ENCODE assay signal across 1 cellular context in the genomic region with DNA sequence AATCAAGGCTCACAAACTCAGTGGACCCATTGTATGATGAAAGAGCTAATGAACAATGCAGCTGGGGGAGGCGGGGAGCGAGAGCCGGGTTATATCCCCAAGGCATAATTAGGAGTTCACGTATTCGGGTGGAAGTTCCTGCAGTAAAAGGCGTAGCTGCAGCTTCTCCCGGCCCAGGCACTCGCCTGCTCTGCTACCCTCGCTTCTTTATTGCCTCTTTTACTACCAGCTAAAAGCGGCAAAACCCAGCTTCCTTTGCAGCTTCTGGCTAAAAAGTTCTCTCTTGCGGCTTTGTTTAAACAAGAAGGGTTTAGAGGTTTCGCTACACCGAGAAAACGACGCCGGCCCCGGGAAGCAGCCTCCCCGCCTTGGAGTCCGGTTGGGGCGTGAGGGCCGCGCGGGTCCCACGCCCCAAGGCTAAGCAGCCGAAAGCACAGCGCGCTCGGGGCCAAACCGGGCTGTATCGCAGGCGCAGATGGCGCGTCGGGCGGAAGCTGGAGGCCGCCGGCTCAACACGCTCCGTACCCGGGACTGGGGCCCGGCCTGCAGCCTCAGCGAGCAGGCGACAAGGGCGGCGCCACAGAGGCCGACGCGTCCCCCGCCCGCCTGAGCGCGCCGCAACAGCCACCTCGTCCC.
TF ChIP-seq lines count a peak whose summit lies in the region.

No MANE protein-coding gene starts in this region.

TF ChIP-seq in HepG2, 621 proteins besides CTCF, POLR2A, EP300 and RAD21 (continued from another document and continues in another):
- TF ChIP-seq NFAT5 (CRISPR knock-in tag; IDR thresholded peaks at IDR 0.05), result peak; percentile 86; the same call in 1 of the 2 replicates
- no peak for TF ChIP-seq HMG20A (CRISPR knock-in tag; IDR thresholded peaks at IDR 0.05; ENCODE audit: borderline replicate concordance)
- TF ChIP-seq ZFAT (CRISPR knock-in tag; conservative IDR thresholded peaks at IDR 0.05), result 0 out of 2 replicates have a peak, but pooled peaks have one; percentile 70
- TF ChIP-seq ZSCAN25 (CRISPR knock-in tag; IDR thresholded peaks at IDR 0.05), result 0 out of 2 replicates have a peak, but pooled peaks have one; percentile 22
- TF ChIP-seq EZH2 (conservative IDR thresholded peaks at IDR 0.05; ENCODE audit: low read depth, low read length), result no peak
- TF ChIP-seq ZNF383 (CRISPR knock-in tag; IDR thresholded peaks at IDR 0.05; ENCODE audit: borderline replicate concordance), result no peak
- TF ChIP-seq, protein P1, sequence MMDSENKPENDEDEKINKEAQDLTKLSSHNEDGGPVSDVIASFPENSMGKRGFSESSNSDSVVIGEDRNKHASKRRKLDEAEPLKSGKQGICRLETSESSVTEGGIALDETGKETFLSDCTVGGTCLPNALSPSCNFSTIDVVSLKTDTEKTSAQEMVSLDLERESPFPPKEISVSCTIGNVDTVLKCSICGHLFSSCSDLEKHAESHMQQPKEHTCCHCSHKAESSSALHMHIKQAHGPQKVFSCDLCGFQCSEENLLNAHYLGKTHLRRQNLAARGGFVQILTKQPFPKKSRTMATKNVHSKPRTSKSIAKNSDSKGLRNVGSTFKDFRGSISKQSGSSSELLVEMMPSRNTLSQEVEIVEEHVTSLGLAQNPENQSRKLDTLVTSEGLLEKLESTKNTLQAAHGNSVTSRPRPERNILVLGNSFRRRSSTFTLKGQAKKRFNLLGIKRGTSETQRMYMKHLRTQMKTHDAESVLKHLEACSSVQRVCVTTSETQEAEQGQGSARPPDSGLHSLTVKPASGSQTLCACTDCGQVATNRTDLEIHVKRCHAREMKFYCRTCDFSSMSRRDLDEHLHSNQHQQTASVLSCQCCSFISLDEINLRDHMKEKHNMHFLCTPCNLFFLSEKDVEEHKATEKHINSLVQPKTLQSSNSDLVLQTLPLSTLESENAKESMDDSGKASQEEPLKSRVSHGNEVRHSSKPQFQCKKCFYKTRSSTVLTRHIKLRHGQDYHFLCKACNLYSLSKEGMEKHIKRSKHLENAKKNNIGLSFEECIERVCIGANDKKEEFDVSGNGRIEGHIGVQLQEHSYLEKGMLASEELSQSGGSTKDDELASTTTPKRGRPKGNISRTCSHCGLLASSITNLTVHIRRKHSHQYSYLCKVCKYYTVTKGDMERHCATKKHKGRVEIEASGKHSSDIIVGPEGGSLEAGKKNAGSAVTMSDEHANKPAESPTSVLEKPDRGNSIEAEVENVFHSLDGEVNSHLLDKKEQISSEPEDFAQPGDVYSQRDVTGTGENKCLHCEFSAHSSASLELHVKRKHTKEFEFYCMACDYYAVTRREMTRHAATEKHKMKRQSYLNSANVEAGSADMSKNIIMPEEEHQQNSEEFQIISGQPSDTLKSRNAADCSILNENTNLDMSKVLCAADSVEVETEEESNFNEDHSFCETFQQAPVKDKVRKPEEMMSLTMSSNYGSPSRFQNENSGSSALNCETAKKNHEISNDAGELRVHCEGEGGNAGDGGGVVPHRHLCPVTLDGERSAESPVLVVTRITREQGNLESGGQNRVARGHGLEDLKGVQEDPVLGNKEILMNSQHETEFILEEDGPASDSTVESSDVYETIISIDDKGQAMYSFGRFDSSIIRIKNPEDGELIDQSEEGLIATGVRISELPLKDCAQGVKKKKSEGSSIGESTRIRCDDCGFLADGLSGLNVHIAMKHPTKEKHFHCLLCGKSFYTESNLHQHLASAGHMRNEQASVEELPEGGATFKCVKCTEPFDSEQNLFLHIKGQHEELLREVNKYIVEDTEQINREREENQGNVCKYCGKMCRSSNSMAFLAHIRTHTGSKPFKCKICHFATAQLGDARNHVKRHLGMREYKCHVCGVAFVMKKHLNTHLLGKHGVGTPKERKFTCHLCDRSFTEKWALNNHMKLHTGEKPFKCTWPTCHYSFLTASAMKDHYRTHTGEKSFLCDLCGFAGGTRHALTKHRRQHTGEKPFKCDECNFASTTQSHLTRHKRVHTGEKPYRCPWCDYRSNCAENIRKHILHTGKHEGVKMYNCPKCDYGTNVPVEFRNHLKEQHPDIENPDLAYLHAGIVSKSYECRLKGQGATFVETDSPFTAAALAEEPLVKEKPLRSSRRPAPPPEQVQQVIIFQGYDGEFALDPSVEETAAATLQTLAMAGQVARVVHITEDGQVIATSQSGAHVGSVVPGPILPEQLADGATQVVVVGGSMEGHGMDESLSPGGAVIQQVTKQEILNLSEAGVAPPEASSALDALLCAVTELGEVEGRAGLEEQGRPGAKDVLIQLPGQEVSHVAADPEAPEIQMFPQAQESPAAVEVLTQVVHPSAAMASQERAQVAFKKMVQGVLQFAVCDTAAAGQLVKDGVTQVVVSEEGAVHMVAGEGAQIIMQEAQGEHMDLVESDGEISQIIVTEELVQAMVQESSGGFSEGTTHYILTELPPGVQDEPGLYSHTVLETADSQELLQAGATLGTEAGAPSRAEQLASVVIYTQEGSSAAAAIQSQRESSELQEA (CRISPR knock-in tag; IDR thresholded peaks at IDR 0.05; ENCODE audit: not compliant biosample characterization), result peak; percentile 90
- TF ChIP-seq FOXK1 (CRISPR knock-in tag; IDR thresholded peaks at IDR 0.05; ENCODE audit: borderline replicate concordance, low read depth), result no peak; the same call in 1 of the 2 replicates
- 0 out of 2 replicates have a peak, but pooled peaks have one; percentile 63 for TF ChIP-seq ZNF543 (CRISPR knock-in tag; IDR thresholded peaks at IDR 0.05)
- TF ChIP-seq RNF219 (CRISPR knock-in tag; IDR thresholded peaks at IDR 0.05), result 0 out of 2 replicates have a peak, but pooled peaks have one; percentile 61
- 0 out of 2 replicates have a peak, but pooled peaks have one; percentile 22 for TF ChIP-seq ZNF512B (CRISPR knock-in tag; IDR thresholded peaks at IDR 0.05; ENCODE audit: borderline replicate concordance)
- TF ChIP-seq ZFP37 (CRISPR knock-in tag; IDR thresholded peaks at IDR 0.05; ENCODE audit: borderline replicate concordance), result 0 out of 2 replicates have a peak, but pooled peaks have one; percentile 30
- TF ChIP-seq MLXIP (CRISPR knock-in tag; IDR thresholded peaks at IDR 0.05; ENCODE audit: borderline replicate concordance), result peak; percentile 74; the same call in 1 of the 2 replicates
- TF ChIP-seq REXO4 (CRISPR knock-in tag; IDR thresholded peaks at IDR 0.05; ENCODE audit: borderline replicate concordance), result no peak
- no peak for TF ChIP-seq ZNF282 (IDR thresholded peaks at IDR 0.05; ENCODE audit: partially characterized antibody)
- TF ChIP-seq ZNF530 (CRISPR knock-in tag; IDR thresholded peaks at IDR 0.05; ENCODE audit: low read depth), result peak; percentile 84; the same call in 1 of the 2 replicates
- TF ChIP-seq ZNF839 (CRISPR knock-in tag; IDR thresholded peaks at IDR 0.05; ENCODE audit: borderline replicate concordance), result no peak
- peak; percentile 84 for TF ChIP-seq MAF1 (CRISPR knock-in tag; IDR thresholded peaks at IDR 0.05; ENCODE audit: borderline replicate concordance)
- peak; percentile 54 for TF ChIP-seq ETV5 (CRISPR knock-in tag; IDR thresholded peaks at IDR 0.05; ENCODE audit: borderline replicate concordance)
- peak; percentile 99 for TF ChIP-seq RBM39 (IDR thresholded peaks at IDR 0.05; ENCODE audit: low read depth, low read length, poor library complexity, severe bottlenecking)
- TF ChIP-seq ZNF674 (CRISPR knock-in tag; IDR thresholded peaks at IDR 0.05; ENCODE audit: low read depth), result no peak; the same call in 1 of the 2 replicates
- TF ChIP-seq ZNF556 (CRISPR knock-in tag; IDR thresholded peaks at IDR 0.05; ENCODE audit: borderline replicate concordance), result peak; percentile 60; the same call in 1 of the 2 replicates
- peak; percentile 74 for TF ChIP-seq ZSCAN29 (CRISPR knock-in tag; conservative IDR thresholded peaks at IDR 0.05)
- TF ChIP-seq NR1H2 (CRISPR knock-in tag; IDR thresholded peaks at IDR 0.05; ENCODE audit: borderline replicate concordance, low read depth), result 0 out of 2 replicates have a peak, but pooled peaks have one; percentile 37
- TF ChIP-seq TFAP4 (IDR thresholded peaks at IDR 0.05; ENCODE audit: borderline replicate concordance, low read depth), result no peak; the same call in 1 of the 2 replicates
